ENCODE assay signal across 9 cellular contexts in the genomic region with DNA sequence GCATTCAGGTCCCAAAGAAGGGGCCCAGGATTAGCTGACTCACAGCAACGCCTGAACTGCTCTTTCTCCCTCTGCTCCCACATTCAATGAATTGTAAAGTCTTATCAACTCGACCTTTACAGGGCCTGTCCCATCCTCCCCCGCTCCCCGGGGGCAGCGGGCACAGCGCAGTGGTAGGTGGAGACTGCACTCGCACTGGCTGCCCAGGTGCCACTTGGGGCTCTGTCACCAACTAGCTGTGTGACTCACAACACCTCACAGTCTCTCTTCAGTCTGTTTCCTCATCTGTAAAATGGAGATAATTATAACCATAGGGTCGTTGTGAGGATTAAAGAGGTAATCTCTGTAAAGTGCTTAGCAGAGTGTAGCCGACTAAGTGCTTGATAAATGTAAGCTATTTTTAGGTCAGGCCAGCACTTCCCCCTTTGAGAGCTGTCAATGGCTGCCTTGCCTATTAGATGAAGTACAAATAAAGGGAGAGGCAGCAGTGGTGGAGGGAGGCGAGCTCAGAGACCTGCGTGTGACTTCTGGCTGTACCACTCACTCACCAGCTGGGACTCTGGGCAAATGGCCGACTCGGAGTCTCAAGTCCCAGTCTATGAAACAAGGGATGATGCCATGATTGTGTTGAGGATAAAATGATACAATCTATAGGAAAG. TPM values are rescaled to one million over a fixed set of nuclear protein-coding genes. Genes with fewer than 3 reads are reported as not detected.
DNase-seq lines count a peak whose midpoint lies in the region; TF ChIP-seq lines count a peak whose summit lies in the region.
"Had no signal": no experiment of that assay in that cellular context is flagged by ENCODE, and none has a peak within 500 bp of the region (broad histone marks: within the 10 kb centered on the region; RNA-seq: fewer than 3 reads in every experiment).

No MANE protein-coding gene starts in this region.

- H3K9me3 ChIP-seq in HAP-1 = no peaks in the 10 kb centered on the region
- no peaks in the 10 kb centered on the region for H3K9me3 ChIP-seq in endodermal cell (ENCODE audit: control insufficient read depth, low read length)

- in situ Hi-C loops in HAP-1 (cut with MboI; ENCODE audit: low sequenced_read_pairs) = no loop called here

- H3K4me3 ChIP-seq in HAP-1 (no peak overlapping the region), endodermal cell (ENCODE audit: low read length) (no peak overlapping the region)

- H3K36me3 Mint-ChIP-seq in endodermal cell (ENCODE audit: low read depth) = peaks cover 4% of the 10 kb centered on the region

- peak overlapping the region; percentile 19 for H3K27ac ChIP-seq in endodermal cell (ENCODE audit: low read depth, low read length)

- H3K27me3 ChIP-seq in HAP-1 (ENCODE audit: low read depth) = no peaks in the 10 kb centered on the region
- peaks cover 11% of the 10 kb centered on the region for H3K27me3 ChIP-seq in endodermal cell (ENCODE audit: control insufficient read depth, insufficient read depth, low read length, poor library complexity, severe bottlenecking)

- H3K4me1 ChIP-seq in HAP-1 (peaks cover 12% of the 10 kb centered on the region), endodermal cell (ENCODE audit: control insufficient read depth, insufficient read depth, low read length) (peaks cover 11% of the 10 kb centered on the region)

- H3K9me3 Mint-ChIP-seq in endodermal cell = no peaks in the 10 kb centered on the region

- 0 out of 2 replicates have a peak, but pooled peaks cover 6% of the 10 kb centered on the region for H3K36me3 ChIP-seq in HAP-1 (replicated peaks)
- no peaks in the 10 kb centered on the region for H3K36me3 ChIP-seq in endodermal cell (ENCODE audit: control insufficient read depth, insufficient read depth, low read length)

- peak overlapping the region; percentile 82 for H3K27ac Mint-ChIP-seq in endodermal cell

- TF ChIP-seq CTCF in endodermal cell (conservative IDR thresholded peaks at IDR 0.05) = no peak

- no peak overlapping the region for H3K4me3 Mint-ChIP-seq in endodermal cell

- WGBS in endodermal cell (ENCODE audit: insufficient coverage in 1 of 2, insufficient read length in 1 of 2), 2 experiments = 64 to 70% methylated on average over 6 to 13 of the region's 13 CpGs

- DNase-seq in HAP-1 (ENCODE audit: low spot score in 2 of 2) (peak; percentile 39 to 47), NCI-H510A (lab: John Stamatoyannopoulos, UW) (peak; percentile 58), endodermal cell (peak; percentile 55), pons (ENCODE audit: low spot score) (peak; percentile 84), AG20443 (ENCODE audit: low spot score) (no peak), COR-L47 (lab: John Stamatoyannopoulos, UW) (no peak)
- DNase-seq in activated effector memory CD4-positive, alpha-beta T cell treated with anti-CD3 and anti-CD28 coated beads, Interleukin-2, amount 50 U/mL, for 16 hours = no peak
- no peak for DNase-seq in activated CD8-positive, alpha-beta memory T cell treated with anti-CD3 and anti-CD28 coated beads, Interleukin-2, amount 50 U/mL, for 4 hours

- H3K4me1 Mint-ChIP-seq in endodermal cell = peaks cover 24% of the 10 kb centered on the region

- no peak overlapping the region for H3K9ac ChIP-seq in endodermal cell (ENCODE audit: extremely low read depth, low read length, poor library complexity, severe bottlenecking)

- peaks cover 3% of the 10 kb centered on the region for H3K27me3 Mint-ChIP-seq in endodermal cell (ENCODE audit: insufficient read depth)

RNA-seq across cellular contexts. Expression of gene MYBPHL, which starts 0.7 kb away (rescaled TPM):
- total RNA-seq in endodermal cell = not detected
- polyA plus RNA-seq in endodermal cell (2013, experiment 1 of 2) = not detected
- not detected for polyA plus RNA-seq in endodermal cell (2013, experiment 2 of 2)
- total RNA-seq: T-helper 1 cell treated with Interleukin-12 subunit alpha and Interleukin-12 subunit beta and Interleukin-4 antibody, amounts not matched to agents 30 ng/mL and 1 ng/mL, for 36 hours had no signal

RNA-seq across cellular contexts. Expression of gene PSRC1, which starts 24.5 kb away (rescaled TPM):
- 10 to 100 TPM; 38.5 to 72.7 TPM for total RNA-seq in endodermal cell
- polyA plus RNA-seq in endodermal cell (2013, experiment 1 of 2) = 91.5 TPM
- polyA plus RNA-seq in endodermal cell (2013, experiment 2 of 2) = 92.2 TPM

RNA-seq across cellular contexts. Expression of gene CELSR2, which starts 58.2 kb away (rescaled TPM):
- 10 to 100 TPM; 16.1 to 20.2 TPM for total RNA-seq in endodermal cell
- polyA plus RNA-seq in endodermal cell (2013, experiment 1 of 2) = 72.5 TPM
- polyA plus RNA-seq in endodermal cell (2013, experiment 2 of 2) = 63.1 TPM

Comparison
In these comparisons a context has a peak if more than half of its experiments do, and no peak if none do; other contexts are left out.
1. DNase-seq: peak in HAP-1 (2 of 2), NCI-H510A (single experiment), endodermal cell (single experiment) and pons (single experiment); none in activated effector memory CD4-positive, alpha-beta T cell treated with anti-CD3 and anti-CD28 coated beads, Interleukin-2, amount 50 U/mL, for 16 hours (single experiment), AG20443 (single experiment), COR-L47 (single experiment) and activated CD8-positive, alpha-beta memory T cell treated with anti-CD3 and anti-CD28 coated beads, Interleukin-2, amount 50 U/mL, for 4 hours (single experiment).